1 cellular context compared by ENCODE assay signal in the genomic region with DNA sequence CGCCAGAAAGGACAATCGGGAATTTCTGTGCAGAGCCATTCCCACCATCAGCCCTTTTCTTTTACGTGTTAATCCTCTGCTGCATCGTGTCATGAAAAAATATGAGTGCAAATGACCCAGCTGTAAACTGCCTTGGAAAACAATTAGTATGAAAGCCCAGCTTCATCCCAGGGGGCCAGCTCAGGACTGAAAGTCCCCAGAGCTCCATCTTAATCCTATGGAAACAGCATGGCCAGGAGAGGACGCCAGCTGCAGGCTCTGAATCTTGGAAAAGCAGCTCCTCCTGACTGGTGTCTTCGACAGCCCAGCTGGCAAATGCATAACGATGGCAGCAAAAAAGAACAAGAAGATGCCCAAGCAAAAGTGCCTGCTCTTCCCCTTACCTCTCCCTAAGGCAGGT.
A peak's percentile ranks its signal among the peaks of the same experiment; 100 is the strongest.
TF ChIP-seq lines count a peak whose summit lies in the region.

No MANE protein-coding gene starts in this region.

TF ChIP-seq in H1, 55 proteins besides CTCF, POLR2A, EP300 and RAD21 (continued from another document):
- TF ChIP-seq E2F6 (IDR thresholded peaks at IDR 0.05) = 0 out of 2 replicates have a peak, but pooled peaks have one; percentile 29
